7 cellular contexts compared by ENCODE assay signal in the genomic region with DNA sequence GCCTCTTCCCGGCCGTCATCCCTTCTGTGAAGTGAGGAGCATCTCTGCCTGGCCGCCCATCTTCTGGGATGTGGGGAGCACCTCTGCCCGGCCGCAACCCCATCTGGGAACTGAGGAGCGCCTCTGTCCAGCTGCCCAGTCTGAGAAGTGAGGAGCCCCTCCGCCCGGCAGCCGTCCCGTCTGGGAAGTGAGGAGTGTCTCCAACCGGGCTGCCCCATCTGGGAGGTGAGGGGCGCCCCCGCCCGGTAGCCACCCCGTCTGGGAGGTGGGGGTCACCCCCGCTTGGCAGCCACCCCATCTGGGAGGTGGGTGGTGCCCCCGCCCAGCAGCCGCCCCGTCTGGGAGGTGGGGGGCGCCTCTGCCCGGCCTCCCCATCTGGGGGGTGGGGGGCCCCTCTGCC.
"Had no signal": no experiment of that assay in that cellular context is flagged by ENCODE, and none has a peak within 500 bp of the region (broad histone marks: within the 10 kb centered on the region; RNA-seq: fewer than 3 reads in every experiment).

No MANE protein-coding gene starts in this region.

- H3K4me1 Mint-ChIP-seq: IgD-negative memory B cell had no signal

- H3K27ac Mint-ChIP-seq: HFFc6, IgD-negative memory B cell had no signal

- H3K4me3 Mint-ChIP-seq: HFFc6, IgD-negative memory B cell had no signal

- H3K27me3 Mint-ChIP-seq: IgD-negative memory B cell had no signal

- ATAC-seq: HCT116, HepG2 had no signal

- DNase-seq: GM23248, GOT3, H7, HFFc6 had no signal
